ENCODE assay signal across 8 cellular contexts in genomic region chr3:52444860-52445793, GRCh38. TPM values are rescaled to one million over a fixed set of nuclear protein-coding genes. Genes with fewer than 3 reads are reported as not detected.
DNase-seq lines count a peak whose midpoint lies in the region; ATAC-seq, FAIRE-seq and TF ChIP-seq lines count a peak whose summit lies in the region.

Gene SEMA3G (minus strand): TSS chr3:52445103. CDS start chr3:52445027, 76 bp downstream.

- H3K9me3 ChIP-seq in K562 (replicated peaks; ENCODE audit: control insufficient read depth, insufficient read depth, low read depth, low read length): no peaks in the 10 kb centered on the region

- no peak for TF ChIP-seq POLR2A in K562 (conservative IDR thresholded peaks at IDR 0.05)

- peak within 1 kb of the TSS in 1 of 2 experiments; percentile 52; a peak in 2 of 4 replicates for H3K9ac ChIP-seq in K562 (ENCODE audit: insufficient read depth in 1 of 2, low read depth in 2 of 2, low read length in 2 of 2)

- intact Hi-C loops in K562 (cut with micrococcal nuclease): loop anchor here (5.0 kb wide), 3 partner anchors 153 to 443 kb away; no protein-coding TSS in a partner anchor

- no peaks in the 10 kb centered on the region for H3K79me2 ChIP-seq in K562 (ENCODE audit: control insufficient read depth, insufficient read depth, low read length)

- 48% methylated on average over 7 of the region's 19 CpGs for WGBS in K562 (ENCODE audit: insufficient coverage, low coverage, missing lambda C conversion rate)

- no peaks in the 10 kb centered on the region for H3K36me3 ChIP-seq in K562 (ENCODE audit: control insufficient read depth, insufficient read depth, low read length)

- ATAC-seq in GM21786 (IDR thresholded peaks at IDR 0.05; ENCODE audit: unreplicated experiment): peak; percentile 87
- peak; percentile 96 for ATAC-seq in K562

- H2AFZ ChIP-seq in K562 (ENCODE audit: low read depth, low read length): peak within 1 kb of the TSS; percentile 76

- peak; percentile 52 to 72 (median 54) for TF ChIP-seq CTCF in K562 (IDR thresholded peaks at IDR 0.05 in 2 of 3, conservative IDR thresholded peaks at IDR 0.05 in 1 of 3; ENCODE audit: insufficient read depth in 2 of 3, low read depth in 1 of 3, low read length in 3 of 3)

- TF ChIP-seq EP300 in K562 (IDR thresholded peaks at IDR 0.05; ENCODE audit: low read length): no peak

- no peak within 1 kb of the TSS for H3K4me3 ChIP-seq in K562

- H3K9me1 ChIP-seq in K562 (ENCODE audit: control insufficient read depth, insufficient read depth, low read length): no peaks in the 10 kb centered on the region

- POLR2A ChIA-PET in K562 (lab: Yijun Ruan, JAX): interaction anchor here (0.5 to 1.3 kb wide), 2 partner anchors 33 to 75 kb away, joined by 3 read pairs; no protein-coding TSS in a partner anchor

- H3K27me3 ChIP-seq in K562 (ENCODE audit: control insufficient read depth in 2 of 2, insufficient read depth in 2 of 2, low read length in 2 of 2): peaks cover 0 to 4% of the 10 kb centered on the region in 2 experiments; a peak in 1 of 5 replicates

- no peaks in the 10 kb centered on the region for H4K20me1 ChIP-seq in K562 (replicated peaks; ENCODE audit: control insufficient read depth, insufficient read depth, low read length)

- H3K4me1 Mint-ChIP-seq in immature natural killer cell: peaks cover 6 to 8% of the 10 kb centered on the region in 2 donors

- peak; percentile 59 for DNase-seq in EH (ENCODE audit: low read depth)
- DNase-seq in LHCN-M2 (ENCODE audit: low read depth): peak; percentile 15
- DNase-seq in T1000 (lab: John Stamatoyannopoulos, UW): peak; percentile 19
- DNase-seq in K562 (ENCODE audit: extremely low read depth in 1 of 4, low spot score in 3 of 4): peak; percentile 64 to 74 (median 71)
- peak; percentile 58 to 67 (median 64) for DNase-seq in immature natural killer cell
- peak; percentile 32 for DNase-seq in stimulated activated CD4-positive, alpha-beta T cell treated with anti-CD3 and anti-CD28 coated beads, Interleukin-2, amount 100 ng/mL, for 4 hours (ENCODE audit: low read depth)
- DNase-seq in HTR-8/SVneo (ENCODE audit: insufficient read length, low spot score): no peak

- no peak; a peak in 1 of 4 replicates for TF ChIP-seq RAD21 in K562 (CRISPR knock-in tag; conservative IDR thresholded peaks at IDR 0.05 in 1 of 2, IDR thresholded peaks at IDR 0.05 in 1 of 2)

- BruUV-seq in K562 (replicated peaks; lab: Mats Ljungman, UMichigan): no TSS peak

- H3K27ac Mint-ChIP-seq in immature natural killer cell: peak within 1 kb of the TSS in 1 of 6 donors; percentile 71

- peak within 1 kb of the TSS; percentile 9; the same call in 1 of the 2 replicates for H3K4me2 ChIP-seq in K562 (ENCODE audit: insufficient read depth, low read length)

- peaks cover 0 to 1% (median 1%) of the 10 kb centered on the region in 3 donors for H3K27me3 Mint-ChIP-seq in immature natural killer cell (ENCODE audit: low read depth in 3 of 3)

- H3K27ac ChIP-seq in K562 (ENCODE audit: extremely low read depth, low read depth, low read length): no peak within 1 kb of the TSS

- H3K36me3 Mint-ChIP-seq in immature natural killer cell: no peaks in the 10 kb centered on the region

- CTCF ChIA-PET in K562 (lab: Yijun Ruan, JAX; ENCODE audit: low intra/inter-chr PET ratio): interaction anchor here (1.8 to 2.2 kb wide), 2 partner anchors 16 to 33 kb away, joined by 7 to 8 read pairs; no protein-coding TSS in a partner anchor

- no peaks in the 10 kb centered on the region for H3K9me3 Mint-ChIP-seq in immature natural killer cell

- FAIRE-seq in K562 (lab: Jason Lieb, UNC): no peak
- FAIRE-seq in HTR-8/SVneo (lab: Jason Lieb, UNC): no peak

- H3K4me3 Mint-ChIP-seq in immature natural killer cell: no peak within 1 kb of the TSS

- H3K4me1 ChIP-seq in K562 (replicated peaks in 1 of 2; ENCODE audit: control insufficient read depth in 2 of 2, insufficient read depth in 2 of 2, low read length in 2 of 2): peaks cover 0 to 31% of the 10 kb centered on the region in 2 experiments; a peak in 2 of 5 replicates

- in situ Hi-C loops in K562 (cut with MboI): loop anchor here (10.0 kb wide), 1 partner anchor 150 kb away; no protein-coding TSS in a partner anchor

TF ChIP-seq in K562, 482 proteins besides CTCF, POLR2A, EP300 and RAD21 (continues in another document):
- peak; percentile 55 for TF ChIP-seq POLR2G (IDR thresholded peaks at IDR 0.05; ENCODE audit: low read depth, low read length)
- no peak for TF ChIP-seq RUNX1 (IDR thresholded peaks at IDR 0.05; ENCODE audit: low read depth)
- no peak for TF ChIP-seq TOE1 (IDR thresholded peaks at IDR 0.05; ENCODE audit: borderline replicate concordance)
- TF ChIP-seq TOE1 (CRISPR knock-in tag; IDR thresholded peaks at IDR 0.05; ENCODE audit: borderline replicate concordance, low read depth): no peak
- no peak for TF ChIP-seq FOXJ3 (CRISPR knock-in tag; IDR thresholded peaks at IDR 0.05)
- TF ChIP-seq RBFOX2 (IDR thresholded peaks at IDR 0.05; ENCODE audit: low read depth, low read length): peak; percentile 46; the same call in 1 of the 2 replicates
- TF ChIP-seq NR2C2 (CRISPR knock-in tag; IDR thresholded peaks at IDR 0.05): peak; percentile 92
- peak; percentile 94 for TF ChIP-seq NR2C2 (tag; IDR thresholded peaks at IDR 0.05)
- TF ChIP-seq MTA3 (IDR thresholded peaks at IDR 0.05; ENCODE audit: borderline replicate concordance): 0 out of 2 replicates have a peak, but pooled peaks have one; percentile 27
- no peak for TF ChIP-seq ZNF707 (CRISPR knock-in tag; conservative IDR thresholded peaks at IDR 0.05)
- peak; percentile 60 for TF ChIP-seq TBP (optimal IDR thresholded peaks at IDR 0.05; ENCODE audit: low read depth, low read length)
- TF ChIP-seq, protein P1, sequence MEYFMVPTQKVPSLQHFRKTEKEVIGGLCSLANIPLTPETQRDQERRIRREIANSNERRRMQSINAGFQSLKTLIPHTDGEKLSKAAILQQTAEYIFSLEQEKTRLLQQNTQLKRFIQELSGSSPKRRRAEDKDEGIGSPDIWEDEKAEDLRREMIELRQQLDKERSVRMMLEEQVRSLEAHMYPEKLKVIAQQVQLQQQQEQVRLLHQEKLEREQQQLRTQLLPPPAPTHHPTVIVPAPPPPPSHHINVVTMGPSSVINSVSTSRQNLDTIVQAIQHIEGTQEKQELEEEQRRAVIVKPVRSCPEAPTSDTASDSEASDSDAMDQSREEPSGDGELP (CRISPR knock-in tag; IDR thresholded peaks at IDR 0.05; ENCODE audit: borderline replicate concordance): peak; percentile 47; the same call in 1 of the 2 replicates
- peak in 1 of 2 experiments; percentile 33 for TF ChIP-seq E2F6 (IDR thresholded peaks at IDR 0.05; ENCODE audit: borderline replicate concordance in 1 of 2, extremely low read depth in 1 of 2, insufficient read depth in 1 of 2, insufficient read length in 1 of 2, low read depth in 1 of 2, low read length in 1 of 2, poor library complexity in 1 of 2, severe bottlenecking in 1 of 2)
- TF ChIP-seq ZFX (CRISPR knock-in tag; IDR thresholded peaks at IDR 0.05): peak; percentile 35; the same call in 1 of the 2 replicates
- peak; percentile 96 for TF ChIP-seq NR2C1 (IDR thresholded peaks at IDR 0.05)
- TF ChIP-seq NR2C1 (tag; IDR thresholded peaks at IDR 0.05): peak; percentile 96
- TF ChIP-seq ZBTB8A (IDR thresholded peaks at IDR 0.05; ENCODE audit: partially characterized antibody): no peak
- TF ChIP-seq MAZ (CRISPR knock-in tag; conservative IDR thresholded peaks at IDR 0.05 in 1 of 2, IDR thresholded peaks at IDR 0.05 in 1 of 2): peak; percentile 22 to 25; a peak in 1 of 4 replicates
- TF ChIP-seq SRF (CRISPR knock-in tag; IDR thresholded peaks at IDR 0.05): peak in 1 of 2 experiments; percentile 84; a peak in 2 of 4 replicates

RNA-seq across cellular contexts. Expression of gene SEMA3G, which starts in this region (rescaled TPM):
- total RNA-seq in LHCN-M2 (2014; rRNA removed) (not detected in 2 replicates), K562 (2014; rRNA removed) (0.04 and 0.05 TPM in 2 replicates), K562 (2014; rRNA removed; fragmentation: Illumina TruSeq; extraction: Trizol) (not detected in 2 replicates), K562 (2015; rRNA removed; fragmentation: Illumina TruSeq; extraction: Trizol) (0.04 and 0.11 TPM in 2 replicates), K562 (2021) (0.07 TPM in 1 of 2 replicates, not detected in the other)
- polyA plus RNA-seq in LHCN-M2 (2012): 0.01 TPM
- 0.16 TPM in 1 of 2 replicates, not detected in the other for total RNA-seq in K562 (2011; cell fraction: chromatin; rRNA removed; ENCODE audit: low replicate concordance)
- 0.13 and 0.33 TPM in 2 replicates for total RNA-seq in K562 (2011; cell fraction: nucleolus; rRNA removed)
- total RNA-seq in K562 (2011; cell fraction: nucleoplasm; rRNA removed): 0.29 TPM in 1 of 2 replicates, not detected in the other
- polyA plus RNA-seq in K562 (2011; rRNA removed) (0.11 TPM in 1 of 2 replicates, not detected in the other), K562 (2014; fragmentation: Illumina TruSeq; extraction: Trizol) (0.04 TPM in 1 of 2 replicates, not detected in the other), K562 (2014; fragmentation: Nextera tagmentation; extraction: Ambion mirVana) (not detected), K562 (2014; rRNA removed) (not detected in 2 replicates), immature natural killer cell (not detected)
- polyA plus RNA-seq in K562 (2011; cell fraction: cytosol; rRNA removed): 0.06 TPM in 1 of 2 replicates, not detected in the other
- polyA plus RNA-seq in K562 (2011; cell fraction: nucleus; rRNA removed): 0.10 and 0.23 TPM in 2 replicates
- polyA plus RNA-seq in K562 (2012): 0.03 and 0.04 TPM in 2 replicates
- polyA minus RNA-seq in K562 (2011; rRNA and poly(A)+ RNA removed): not detected in 2 replicates
- polyA minus RNA-seq in K562 (2011; cell fraction: cytosol; rRNA and poly(A)+ RNA removed): not detected in 2 replicates
- 0.13 and 0.22 TPM in 2 replicates for polyA minus RNA-seq in K562 (2011; cell fraction: nucleus; rRNA and poly(A)+ RNA removed)

Comparison
In these comparisons a context has a peak if more than half of its experiments do, and no peak if none do; other contexts are left out.
1. Peak in DNase-seq in LHCN-M2; RNA of the gene not detected or under 1 TPM.
2. Peak in DNase-seq, ATAC-seq and H3K4me2 ChIP-seq in K562; RNA of the gene not detected or under 1 TPM.
3. Peak in DNase-seq in immature natural killer cell; RNA of the gene not detected or under 1 TPM.